ENCODE assay signal across 23 cellular contexts in the genomic region with DNA sequence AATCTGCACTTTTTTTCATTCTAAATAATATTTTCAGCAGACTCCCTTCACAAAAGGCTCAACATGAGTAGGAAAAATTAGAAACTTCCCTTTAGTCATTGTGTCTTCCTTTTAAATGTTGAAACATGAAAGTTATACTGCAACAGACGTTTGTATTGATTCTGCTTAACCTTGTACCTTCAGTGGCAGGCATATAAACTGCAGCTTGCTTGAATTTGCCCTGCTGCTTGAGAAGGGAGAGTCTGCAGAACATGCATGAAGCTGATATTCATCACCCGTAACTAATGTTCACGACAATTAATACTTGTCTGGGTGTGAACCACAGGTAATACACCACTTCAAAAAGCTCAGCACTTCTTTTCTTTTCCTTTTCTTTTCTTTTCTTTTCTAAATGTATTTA.
"Had no signal": no experiment of that assay in that cellular context is flagged by ENCODE, and none has a peak within 500 bp of the region (broad histone marks: within the 10 kb centered on the region; RNA-seq: fewer than 3 reads in every experiment).

No MANE protein-coding gene starts in this region.

- ATAC-seq: activated CD8-positive, alpha-beta memory T cell treated with anti-CD3 and anti-CD28 coated beads, Interleukin-2, amount 10 ng/mL, durations not matched to agents 7 days and 5 days; body of pancreas; WTC11 had no signal

- H3K9ac ChIP-seq: KMS-11 had no signal

- H3K4me3 ChIP-seq: ascending aorta, body of pancreas, MG63 had no signal

- H3K4me1 ChIP-seq: ascending aorta, body of pancreas had no signal

- H3K36me3 ChIP-seq: ascending aorta, MG63 had no signal

- H3K27ac ChIP-seq: ascending aorta, body of pancreas, KMS-11 had no signal

- DNase-seq: activated CD4-positive, alpha-beta T cell treated with anti-CD3 and anti-CD28 coated beads for 1 hour; activated CD4-positive, alpha-beta T cell treated with anti-CD3 and anti-CD28 coated beads, Interleukin-2, amount 10 ng/mL, durations not matched to agents 24 days and 14 days; activated CD4-positive, alpha-beta T cell treated with anti-CD3 and anti-CD28 coated beads, Interleukin-2, amount 50 U/mL, for 48 hours; activated CD8-positive, alpha-beta memory T cell treated with anti-CD3 and anti-CD28 coated beads, Interleukin-2, amount 10 ng/mL, durations not matched to agents 7 days and 5 days; activated effector memory CD4-positive, alpha-beta T cell treated with Interleukin-2 at 50 U/mL for 16 hours; activated naive CD4-positive, alpha-beta T cell; activated T-cell treated with anti-CD3 and anti-CD28 coated beads, Interleukin-2, amount 50 U/mL, for 24 hours; amniotic stem cell; body of pancreas; central memory CD4-positive, alpha-beta T cell; MG63; MV-4-11; NCI-H1092 treated with DMSO at 0.1 percent for 48 hours; NCI-H1417 treated with DMSO at 0.1 percent for 48 hours; NCI-H1694; NCI-H2081; NCI-H2171 treated with DMSO at 0.1 percent for 48 hours; NCI-H226; SIG-M5; T-helper 1 cell had no signal

- H3K9me3 ChIP-seq: ascending aorta, body of pancreas, MG63 had no signal

- H3K4me2 ChIP-seq: KMS-11 had no signal

- H3K27me3 ChIP-seq: ascending aorta, body of pancreas, MG63 had no signal
